Comparison of ENCODE assay signal across 23 cellular contexts in the genomic region with DNA sequence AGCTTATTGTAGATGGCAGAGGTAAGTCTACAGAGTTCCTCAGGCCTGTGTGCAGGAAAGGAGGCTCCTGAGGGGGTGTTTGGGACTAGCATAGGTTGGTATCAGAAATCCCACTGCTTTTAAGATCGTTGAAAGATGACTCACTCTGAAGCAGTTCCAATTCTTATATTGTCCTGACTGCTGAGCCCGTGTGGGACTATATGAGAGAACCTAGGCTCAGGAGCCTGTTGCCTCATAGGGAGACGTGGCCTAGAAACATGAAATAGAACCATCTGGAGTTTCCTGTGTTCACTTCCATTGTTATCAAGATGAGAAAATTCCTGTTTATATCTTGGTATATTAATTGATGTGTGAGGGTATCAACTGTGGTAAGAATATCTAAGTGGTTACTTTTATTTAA. TPM values are rescaled to one million over a fixed set of nuclear protein-coding genes. Genes with fewer than 3 reads are reported as not detected.
DNase-seq lines count a peak whose midpoint lies in the region; ATAC-seq and TF ChIP-seq lines count a peak whose summit lies in the region.
"Had no signal": no experiment of that assay in that cellular context is flagged by ENCODE, and none has a peak within 500 bp of the region (broad histone marks: within the 10 kb centered on the region; RNA-seq: fewer than 3 reads in every experiment).

No MANE protein-coding gene starts in this region.

- CTCF ChIA-PET in SK-N-SH (lab: Yijun Ruan, JAX) = interaction anchor here (1.2 kb wide), 1 partner anchor 50 kb away, joined by 3 read pairs; no protein-coding TSS in a partner anchor
- CTCF ChIA-PET in OCI-LY7 (lab: Charles Lee; ENCODE audit: unreplicated experiment) = no interaction called here

- 39% methylated on average over 3 of the region's 3 CpGs for WGBS in SK-N-SH (ENCODE audit: low lambda C conversion rate)
- WGBS in psoas muscle, 3 donors = 33 to 48% (median 35%) methylated on average over 3 of the region's 3 CpGs

- intact Hi-C loops in psoas muscle (cut with DNase I) = no loop called here
- intact Hi-C loops in OCI-LY7 (cut with micrococcal nuclease; ENCODE audit: unreplicated experiment) = no loop called here

- H3K9me3 ChIP-seq in SK-N-SH (no peaks in the 10 kb centered on the region), psoas muscle (no peaks in the 10 kb centered on the region), OCI-LY7 (ENCODE audit: low read length) (no peaks in the 10 kb centered on the region)
- H3K9me3 ChIP-seq: colonic mucosa, thyroid gland had no signal

- ATAC-seq in SK-N-SH treated with all-trans-retinoic acid at 6 μM for 48 hours = peak; percentile 47
- ATAC-seq in psoas muscle = peak; percentile 35 to 47 (median 42)
- no peak for ATAC-seq in HG03521 (IDR thresholded peaks at IDR 0.05; ENCODE audit: unreplicated experiment)
- ATAC-seq: right cardiac atrium had no signal

- H3K36me3 ChIP-seq in SK-N-SH (replicated peaks in 1 of 2; ENCODE audit: control insufficient read depth in 1 of 2, insufficient read depth in 2 of 2, low read length in 1 of 2) (peaks cover 55 to 62% of the 10 kb centered on the region in 2 experiments), psoas muscle (ENCODE audit: insufficient read depth in 1 of 2, low read depth in 1 of 2) (peaks cover 12 to 70% of the 10 kb centered on the region in 2 donors), OCI-LY7 (ENCODE audit: insufficient read depth, low read length) (peaks cover 93% of the 10 kb centered on the region)

- H3K9me2 ChIP-seq in SK-N-SH = no peaks in the 10 kb centered on the region
- H3K9me2 ChIP-seq in OCI-LY7 (ENCODE audit: insufficient read depth, low read length) = no peaks in the 10 kb centered on the region

- no peak overlapping the region for H3K9ac ChIP-seq in SK-N-SH

- H3K79me2 ChIP-seq in SK-N-SH (ENCODE audit: insufficient read depth) (peaks cover 97% of the 10 kb centered on the region), OCI-LY7 (ENCODE audit: insufficient read depth, low read depth, low read length) (peaks cover 83% of the 10 kb centered on the region)

- H3K4me3 ChIP-seq in SK-N-SH (ENCODE audit: low read depth in 2 of 2, low read length in 1 of 2) = no peak overlapping the region
- H3K4me3 ChIP-seq in psoas muscle = no peak overlapping the region
- H3K4me3 ChIP-seq in OCI-LY7 (ENCODE audit: low read depth, low read length, poor library complexity, severe bottlenecking) = no peak overlapping the region
- H3K4me3 ChIP-seq: colonic mucosa, hepatocyte, thyroid gland had no signal

- DNase-seq in SK-N-SH = no peak
- peak; percentile 28 for DNase-seq in NCI-H226
- DNase-seq in cerebellum (ENCODE audit: low spot score) = peak; percentile 50
- DNase-seq in psoas muscle = no peak
- DNase-seq in ureter (ENCODE audit: low spot score) = no peak
- no peak for DNase-seq in OCI-LY7 (ENCODE audit: low spot score)
- DNase-seq: colonic mucosa; H7; kidney glomerular epithelial cell; MV-4-11; NCI-H774; right cardiac atrium; stimulated activated CD4-positive, alpha-beta T cell treated with anti-CD3 and anti-CD28 coated beads, Interleukin-2, amount 100 ng/mL, for 24 hours; thyroid gland had no signal

- TF ChIP-seq RAD21 in SK-N-SH (IDR thresholded peaks at IDR 0.05; ENCODE audit: low read length) = no peak

- no TSS peak for BruUV-seq in OCI-LY7 (replicated peaks; lab: Mats Ljungman, UMichigan)

- H3F3A ChIP-seq in SK-N-SH (replicated peaks; ENCODE audit: insufficient read depth) = peaks cover 5% of the 10 kb centered on the region

- POLR2A ChIA-PET in SK-N-SH (lab: Yijun Ruan, JAX) = no interaction called here
- POLR2A ChIA-PET in OCI-LY7 (lab: Charles Lee) = interaction anchor here (1.7 kb wide), 1 partner anchor 11 kb away, joined by 7 read pairs; no protein-coding TSS in a partner anchor

- no peak for TF ChIP-seq EP300 in SK-N-SH (IDR thresholded peaks at IDR 0.05; ENCODE audit: borderline replicate concordance in 1 of 2, low read depth in 1 of 2, low read length in 1 of 2)

- H3K27ac ChIP-seq in SK-N-SH (ENCODE audit: low read depth in 2 of 2, low read length in 1 of 2) (no peak overlapping the region), psoas muscle (peak overlapping the region; percentile 14), OCI-LY7 (ENCODE audit: low read depth, low read length, poor library complexity, severe bottlenecking) (no peak overlapping the region)
- H3K27ac ChIP-seq: 22Rv1, colonic mucosa, hepatocyte, thyroid gland had no signal

- H3K4me1 ChIP-seq in SK-N-SH (ENCODE audit: control insufficient read depth in 1 of 2, insufficient read depth in 2 of 2, low read depth in 1 of 2, low read length in 1 of 2) = peaks cover 0 to 35% of the 10 kb centered on the region in 2 experiments; a peak in 3 of 4 replicates
- H3K4me1 ChIP-seq in psoas muscle = peaks cover 51% of the 10 kb centered on the region
- H3K4me1 ChIP-seq in OCI-LY7 (ENCODE audit: insufficient read depth, low read length, poor library complexity, severe bottlenecking) = peaks cover 24% of the 10 kb centered on the region
- H3K4me1 ChIP-seq: colonic mucosa had no signal

- TF ChIP-seq CTCF in SK-N-SH (IDR thresholded peaks at IDR 0.05) (no peak), psoas muscle (IDR thresholded peaks at IDR 0.05) (no peak), OCI-LY7 (conservative IDR thresholded peaks at IDR 0.05; ENCODE audit: low read length) (no peak)

- no peak overlapping the region for H2AFZ ChIP-seq in SK-N-SH (ENCODE audit: low read depth)
- no peak overlapping the region for H2AFZ ChIP-seq in OCI-LY7 (ENCODE audit: low read length)
- H2AFZ ChIP-seq: hepatocyte had no signal

- peaks cover 81% of the 10 kb centered on the region for H4K20me1 ChIP-seq in SK-N-SH (ENCODE audit: insufficient read depth)
- H4K20me1 ChIP-seq in OCI-LY7 (ENCODE audit: insufficient read depth, low read length) = peaks cover 46% of the 10 kb centered on the region

- no peaks in the 10 kb centered on the region for H3K27me3 ChIP-seq in SK-N-SH (ENCODE audit: insufficient read depth)
- no peaks in the 10 kb centered on the region for H3K27me3 ChIP-seq in psoas muscle (ENCODE audit: insufficient read depth in 3 of 3, low read length in 2 of 3)
- H3K27me3 ChIP-seq: colonic mucosa, hepatocyte, thyroid gland had no signal

- no peak overlapping the region for H3K4me2 ChIP-seq in SK-N-SH
- H3K4me2 ChIP-seq in OCI-LY7 (ENCODE audit: low read length) = no peak overlapping the region
- H3K4me2 ChIP-seq: hepatocyte had no signal

TF ChIP-seq in SK-N-SH treated with all-trans-retinoic acid at 6 μM for 48 hours, 23 proteins besides CTCF, POLR2A, EP300 and RAD21 (continues in another document):
- TF ChIP-seq ZNF565 (CRISPR knock-in tag; conservative IDR thresholded peaks at IDR 0.05; ENCODE audit: low read depth) = no peak
- no peak for TF ChIP-seq GLIS3 (CRISPR knock-in tag; IDR thresholded peaks at IDR 0.05)
- TF ChIP-seq ZFP30 (CRISPR knock-in tag; IDR thresholded peaks at IDR 0.05) = no peak

TF ChIP-seq in SK-N-SH, 30 proteins besides CTCF, POLR2A, EP300 and RAD21:
- TF ChIP-seq RXRA (IDR thresholded peaks at IDR 0.05; ENCODE audit: borderline replicate concordance, low read depth) (no peak), NRF1 (IDR thresholded peaks at IDR 0.05; ENCODE audit: low read depth, low read length) (no peak), RFX5 (IDR thresholded peaks at IDR 0.05; ENCODE audit: low read length) (no peak), POLR2AphosphoS5 (IDR thresholded peaks at IDR 0.05; ENCODE audit: low read depth, low read length) (no peak)

RNA-seq across cellular contexts. Expression of gene CCT7, which starts 5.7 kb away (rescaled TPM):
- polyA plus RNA-seq in SK-N-SH (2012; rRNA removed) = 369 and 405 TPM in 2 replicates
- 361 and 401 TPM in 2 replicates for polyA plus RNA-seq in SK-N-SH (2012; cell fraction: cytosol; rRNA removed)
- polyA plus RNA-seq in SK-N-SH (2012; cell fraction: nucleus; rRNA removed) = 236 TPM in 2 replicates
- total RNA-seq in cerebellum = 96.3 TPM
- total RNA-seq in psoas muscle = 100 to 1,000 TPM; 249 to 280 (median 268) TPM
- polyA plus RNA-seq in psoas muscle = 100 to 1,000 TPM; 255 to 316 (median 288) TPM
- total RNA-seq in ureter = 237 TPM
- total RNA-seq in OCI-LY7 (2014; rRNA removed; shearing (Covaris generic)) = 334 and 378 TPM in 2 replicates
- total RNA-seq in OCI-LY7 (2022) = 307 and 347 TPM in 2 replicates

RNA-seq across cellular contexts. Expression of gene PRADC1, which starts 6.7 kb away (rescaled TPM):
- polyA plus RNA-seq in SK-N-SH (2012; rRNA removed) (8.5 and 9.6 TPM in 2 replicates), psoas muscle (100 to 1,000 TPM in 1 of 3 donors, 10 to 100 TPM in 2; 87.6 to 118 (median 99.9) TPM)
- 5.1 and 7.9 TPM in 2 replicates for polyA plus RNA-seq in SK-N-SH (2012; cell fraction: cytosol; rRNA removed)
- 3.3 and 3.7 TPM in 2 replicates for polyA plus RNA-seq in SK-N-SH (2012; cell fraction: nucleus; rRNA removed)
- total RNA-seq in cerebellum (6.4 TPM), psoas muscle (10 to 100 TPM; 53.6 to 98.3 (median 63.7) TPM), ureter (19.1 TPM), OCI-LY7 (2022) (20.6 and 23.0 TPM in 2 replicates)
- 25.3 and 25.9 TPM in 2 replicates for total RNA-seq in OCI-LY7 (2014; rRNA removed; shearing (Covaris generic))

RNA-seq across cellular contexts. Expression of gene SMYD5, which starts 25.7 kb away (rescaled TPM):
- 21.4 and 22.2 TPM in 2 replicates for polyA plus RNA-seq in SK-N-SH (2012; rRNA removed)
- polyA plus RNA-seq in SK-N-SH (2012; cell fraction: cytosol; rRNA removed) = 12.1 and 16.2 TPM in 2 replicates
- 63.9 and 65.0 TPM in 2 replicates for polyA plus RNA-seq in SK-N-SH (2012; cell fraction: nucleus; rRNA removed)
- 19.3 TPM for total RNA-seq in cerebellum
- total RNA-seq in psoas muscle = 10 to 100 TPM; 17.1 to 23.0 (median 19.7) TPM
- 10 to 100 TPM; 14.7 to 42.0 (median 28.4) TPM for polyA plus RNA-seq in psoas muscle
- total RNA-seq in ureter = 36.3 TPM
- total RNA-seq in OCI-LY7 (2014; rRNA removed; shearing (Covaris generic)) = 32.9 and 42.2 TPM in 2 replicates
- 33.2 and 38.2 TPM in 2 replicates for total RNA-seq in OCI-LY7 (2022)

RNA-seq across cellular contexts. Expression of gene NOTO, which starts 37.4 kb away (rescaled TPM):
- polyA plus RNA-seq in SK-N-SH (2012; rRNA removed) = not detected in 2 replicates
- not detected in 2 replicates for polyA plus RNA-seq in SK-N-SH (2012; cell fraction: cytosol; rRNA removed)
- polyA plus RNA-seq in SK-N-SH (2012; cell fraction: nucleus; rRNA removed) = not detected in 2 replicates
- not detected for total RNA-seq in cerebellum
- total RNA-seq in psoas muscle = not detected
- polyA plus RNA-seq in psoas muscle = not detected
- not detected for total RNA-seq in ureter
- total RNA-seq in OCI-LY7 (2014; rRNA removed; shearing (Covaris generic)) = not detected in 2 replicates
- not detected in 2 replicates for total RNA-seq in OCI-LY7 (2022)
- total RNA-seq: colonic mucosa; epithelial cell of proximal tubule; H7; hepatocyte; mesothelial cell of epicardium; neural crest cell; right cardiac atrium; T-helper 1 cell treated with Interleukin-12 subunit alpha and Interleukin-12 subunit beta and Interleukin-4 antibody, amounts not matched to agents 30 ng/mL and 1 ng/mL, for 36 hours; thyroid gland had no signal
- polyA plus RNA-seq: CD14-positive monocyte, hepatocyte, right cardiac atrium had no signal

RNA-seq across cellular contexts. Expression of gene FBXO41, which starts 44.5 kb away (rescaled TPM):
- polyA plus RNA-seq in SK-N-SH (2012; rRNA removed) = 3.1 and 3.5 TPM in 2 replicates
- polyA plus RNA-seq in SK-N-SH (2012; cell fraction: cytosol; rRNA removed) = 1.2 and 1.7 TPM in 2 replicates
- 11.0 and 11.4 TPM in 2 replicates for polyA plus RNA-seq in SK-N-SH (2012; cell fraction: nucleus; rRNA removed)
- 17.1 TPM for total RNA-seq in cerebellum
- under 1 TPM; 0.15 to 0.46 (median 0.23) TPM for total RNA-seq in psoas muscle
- under 1 TPM; 0.03 to 0.09 (median 0.07) TPM for polyA plus RNA-seq in psoas muscle
- 6.6 TPM for total RNA-seq in ureter
- total RNA-seq in OCI-LY7 (2014; rRNA removed; shearing (Covaris generic)) = 17.0 and 20.4 TPM in 2 replicates
- total RNA-seq in OCI-LY7 (2022) = 52.2 and 57.9 TPM in 2 replicates

Comparison
In these comparisons a context has a peak if more than half of its experiments do, and no peak if none do; other contexts are left out.
1. DNase-seq: peak in NCI-H226 (single experiment) and cerebellum (single experiment); none in SK-N-SH (single experiment), psoas muscle (0 of 2), ureter (single experiment) and OCI-LY7 (single experiment).